Comparison of ENCODE assay signal across 19 cellular contexts in the genomic region with DNA sequence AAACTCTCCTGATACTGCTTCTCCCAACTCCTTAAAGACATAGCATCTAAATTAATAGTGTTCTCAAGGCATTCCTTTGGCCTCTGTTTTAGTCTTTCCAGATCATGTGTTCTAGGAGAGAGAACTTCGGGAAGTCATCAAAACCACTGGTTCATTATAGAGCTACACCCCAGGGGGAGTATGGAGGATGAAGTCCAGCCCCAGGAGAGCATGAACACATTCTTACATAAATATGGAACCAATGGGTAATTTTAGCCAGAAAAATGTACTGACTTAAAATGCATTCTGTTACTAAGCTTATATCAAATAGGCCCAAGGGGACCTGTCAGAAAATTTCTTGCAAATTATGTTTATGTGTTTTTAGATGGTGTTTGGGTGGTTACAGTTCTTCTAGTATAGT.
DNase-seq lines count a peak whose midpoint lies in the region; ATAC-seq and TF ChIP-seq lines count a peak whose summit lies in the region.
"Had no signal": no experiment of that assay in that cellular context is flagged by ENCODE, and none has a peak within 500 bp of the region (broad histone marks: within the 10 kb centered on the region; RNA-seq: fewer than 3 reads in every experiment).

No MANE protein-coding gene starts in this region.

- H3K4me3 ChIP-seq in ACC112 (ENCODE audit: low read depth, low read length) (no peak overlapping the region), astrocyte of the spinal cord (ENCODE audit: low read depth, low read length) (no peak overlapping the region), fibroblast of lung (replicated peaks in 1 of 4; ENCODE audit: control extremely low read depth in 1 of 4, insufficient read depth in 1 of 4, low read depth in 3 of 4, low read length in 4 of 4) (no peak overlapping the region), skeletal muscle tissue (ENCODE audit: low read length in 3 of 3) (no peak overlapping the region), uterus (no peak overlapping the region)
- H3K4me3 ChIP-seq: HAP-1 had no signal

- H3K27me3 ChIP-seq in ACC112 (ENCODE audit: insufficient read depth, low read length) (no peaks in the 10 kb centered on the region), fibroblast of lung (ENCODE audit: control insufficient read depth, insufficient read depth, low read length) (no peaks in the 10 kb centered on the region), skeletal muscle tissue (ENCODE audit: control insufficient read depth in 3 of 3, insufficient read depth in 3 of 3, low read length in 3 of 3) (no peaks in the 10 kb centered on the region), uterus (no peaks in the 10 kb centered on the region)

- H3K27ac ChIP-seq in ACC112 (ENCODE audit: low read depth, low read length) (peak overlapping the region; percentile 86), fibroblast of lung (ENCODE audit: insufficient read depth, low read length) (peak overlapping the region; percentile 85), skeletal muscle tissue (ENCODE audit: low read depth, low read length) (peak overlapping the region; percentile 49), uterus (no peak overlapping the region)
- H3K27ac ChIP-seq: HL-60 had no signal

- H3K9me3 ChIP-seq in fibroblast of lung (ENCODE audit: control insufficient read depth, insufficient read depth, low read depth, low read length) (no peaks in the 10 kb centered on the region), skeletal muscle tissue (ENCODE audit: control insufficient read depth in 3 of 3, low read length in 3 of 3) (no peaks in the 10 kb centered on the region), uterus (no peaks in the 10 kb centered on the region)
- H3K9me3 ChIP-seq: HAP-1 had no signal

- intact Hi-C loops in uterus (cut with DNase I; ENCODE audit: low total_unique reads) = no loop called here

- in situ Hi-C loops in astrocyte of the spinal cord (cut with HindIII; ENCODE audit: low sequenced_read_pairs) (no loop called here), KBM-7 (cut with MboI; ENCODE audit: low pct_unique_long_range_greater_than_20kb, low sequenced_read_pairs) (no loop called here)

- ATAC-seq in GM21737 (IDR thresholded peaks at IDR 0.05; ENCODE audit: unreplicated experiment) = no peak

- TF ChIP-seq POLR2A in uterus (IDR thresholded peaks at IDR 0.05) = no peak

- no peak overlapping the region for H3K9ac ChIP-seq in fibroblast of lung (ENCODE audit: insufficient read depth, low read length)
- no peak overlapping the region for H3K9ac ChIP-seq in skeletal muscle tissue (ENCODE audit: low read depth in 1 of 3, low read length in 3 of 3)

- no peaks in the 10 kb centered on the region for H3K36me3 ChIP-seq in ACC112 (ENCODE audit: insufficient read depth, low read length)
- H3K36me3 ChIP-seq in fibroblast of lung (ENCODE audit: control insufficient read depth, insufficient read depth, low read length) = no peaks in the 10 kb centered on the region
- H3K36me3 ChIP-seq in skeletal muscle tissue (ENCODE audit: control insufficient read depth in 3 of 3, insufficient read depth in 3 of 3, low read length in 3 of 3) = no peaks in the 10 kb centered on the region
- H3K36me3 ChIP-seq in uterus = no peaks in the 10 kb centered on the region
- H3K36me3 ChIP-seq: HAP-1 had no signal

- H3K79me2 ChIP-seq in ACC112 (ENCODE audit: control insufficient read depth, insufficient read depth, low read length, unreplicated experiment) (no peaks in the 10 kb centered on the region), fibroblast of lung (ENCODE audit: control insufficient read depth, insufficient read depth, low read length) (no peaks in the 10 kb centered on the region)

- H4K20me1 ChIP-seq in fibroblast of lung (ENCODE audit: control insufficient read depth, extremely low read depth, insufficient read depth, low read length) = no peaks in the 10 kb centered on the region

- H3K4me1 ChIP-seq in ACC112 (ENCODE audit: control insufficient read depth, insufficient read depth, low read length, unreplicated experiment) (peaks cover 50% of the 10 kb centered on the region), fibroblast of lung (ENCODE audit: control insufficient read depth, extremely low read depth, insufficient read depth, low read length) (peaks cover 27% of the 10 kb centered on the region), skeletal muscle tissue (ENCODE audit: control insufficient read depth in 3 of 3, insufficient read depth in 3 of 3, low read length in 3 of 3) (peaks cover 0 to 2% (median 0%) of the 10 kb centered on the region in 3 donors), uterus (peaks cover 0 to 4% of the 10 kb centered on the region in 2 donors)
- H3K4me1 ChIP-seq: HAP-1 had no signal

- peak; percentile 36 for DNase-seq in astrocyte of the spinal cord (ENCODE audit: low read depth, low spot score)
- DNase-seq in fibroblast of lung (ENCODE audit: low read depth in 2 of 2) = no peak
- DNase-seq in uterus = no peak
- no peak for DNase-seq in islet precursor cell
- DNase-seq in KBM-7 = no peak
- DNase-seq: C1 segment of cervical spinal cord; NCI-H1417 treated with DMSO at 0.1 percent for 48 hours; NCI-H1930; NCI-H2171; NCI-H446; NCI-H69; NK-92 treated with Interleukin-12 subunit alpha and Interleukin-12 subunit beta, amount 100 ng/mL, for 24 hours; OCI-M1; RPMI8226 had no signal

- H3K4me2 ChIP-seq in fibroblast of lung (ENCODE audit: extremely low read depth, insufficient read depth, low read length) = no peak overlapping the region

- no peak overlapping the region for H2AFZ ChIP-seq in ACC112 (ENCODE audit: low read length, unreplicated experiment)
- peak overlapping the region; percentile 14 for H2AFZ ChIP-seq in fibroblast of lung (ENCODE audit: low read length)

- TF ChIP-seq CTCF in astrocyte of the spinal cord (IDR thresholded peaks at IDR 0.05; ENCODE audit: low read depth, low read length) = no peak
- no peak for TF ChIP-seq CTCF in fibroblast of lung (conservative IDR thresholded peaks at IDR 0.05 in 1 of 2, IDR thresholded peaks at IDR 0.05 in 1 of 2; ENCODE audit: low read depth in 1 of 2, low read length in 2 of 2)
- no peak for TF ChIP-seq CTCF in uterus (IDR thresholded peaks at IDR 0.05)

Comparison
In these comparisons a context has a peak if more than half of its experiments do, and no peak if none do; other contexts are left out.
1. H3K27ac ChIP-seq: peak in ACC112 (single experiment), fibroblast of lung (single experiment) and skeletal muscle tissue (single experiment); none in uterus (0 of 2).